ENCODE assay signal across 7 cellular contexts in the genomic region with DNA sequence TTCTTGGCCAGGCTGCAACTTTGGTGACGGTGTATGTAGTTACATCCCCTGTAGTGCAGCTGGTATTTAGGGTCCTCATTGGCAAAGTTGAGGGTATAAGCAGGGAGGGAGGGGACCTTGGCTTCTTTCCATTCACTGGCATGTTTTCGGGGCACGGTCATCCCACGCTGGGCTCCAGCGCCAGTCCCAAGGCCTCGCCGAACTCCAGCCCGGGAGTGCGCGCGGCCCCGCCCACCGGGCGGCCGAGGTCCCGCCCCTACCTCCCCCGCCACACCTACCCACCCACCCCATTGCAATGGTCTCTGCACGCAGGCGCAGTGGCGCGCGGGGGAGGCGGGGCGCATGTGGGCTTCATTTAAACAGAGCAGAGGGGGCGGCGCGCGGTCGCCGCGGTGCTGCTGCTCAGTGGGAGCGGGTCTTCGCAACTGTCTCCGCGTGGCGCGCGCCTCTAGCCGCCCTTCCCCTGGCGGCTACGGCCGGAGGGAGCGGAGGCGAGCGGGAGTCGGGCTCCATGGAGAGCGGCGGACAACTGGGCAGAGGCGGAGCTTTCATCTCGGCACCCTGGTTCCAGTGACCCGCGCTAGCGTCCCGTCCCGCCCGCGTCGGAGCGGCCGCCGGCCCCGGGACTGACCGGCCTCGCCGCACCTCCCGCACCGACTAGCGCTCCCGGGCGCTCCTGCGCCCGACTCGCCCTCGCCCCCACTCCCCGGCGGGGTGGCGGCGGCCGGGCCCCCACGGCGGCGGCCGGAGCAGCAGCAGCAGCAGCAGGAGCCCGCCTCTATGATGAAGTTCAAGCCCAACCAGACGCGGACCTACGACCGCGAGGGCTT. TPM values are rescaled to one million over a fixed set of nuclear protein-coding genes. Genes with fewer than 3 reads are reported as not detected.
A peak's percentile ranks its signal among the peaks of the same experiment; 100 is the strongest.
DNase-seq lines count a peak whose midpoint lies in the region; ATAC-seq and TF ChIP-seq lines count a peak whose summit lies in the region.
"Not testable (repeated sequence)": the region's sequence is repeated elsewhere in the genome, so short reads cannot be mapped to it uniquely, and the experiment has no call there.

A gene (plus strand): TSS at position 383 of the 830 bp plus-strand sequence. CDS start 398 bp downstream, at position 781.

- H3K4me1 ChIP-seq in hepatocyte (ENCODE audit: insufficient read depth) = peaks cover 21% of the 10 kb centered on the region

- peaks cover 72% of the 10 kb centered on the region for H3K79me2 ChIP-seq in hepatocyte

- DNase-seq in NCI-H2081 treated with DMSO at 0.1 percent for 48 hours (lab: John Stamatoyannopoulos, UW) = peak; percentile 44
- peak; percentile 100 for DNase-seq in T1000 (lab: John Stamatoyannopoulos, UW)
- peak; percentile 80 for DNase-seq in astrocyte of the cerebellum (ENCODE audit: low read depth)
- peak; percentile 98 for DNase-seq in hepatocyte (ENCODE audit: low spot score)
- DNase-seq in retinal pigment epithelial cell (ENCODE audit: low read depth) = peak; percentile 76

- in situ Hi-C loops in astrocyte of the cerebellum (cut with HindIII; ENCODE audit: low sequenced_read_pairs) = not testable (repeated sequence)

- not testable (repeated sequence) for H3K9me2 ChIP-seq in hepatocyte (replicated peaks; ENCODE audit: insufficient read depth)

- peak within 1 kb of the TSS; percentile 71 for H2AFZ ChIP-seq in hepatocyte

- not testable (repeated sequence) for TF ChIP-seq CTCF in astrocyte of the cerebellum (IDR thresholded peaks at IDR 0.05; ENCODE audit: low read depth, low read length, missing control alignments); hepatocyte (IDR thresholded peaks at IDR 0.05; ENCODE audit: poor library complexity); retinal pigment epithelial cell (conservative IDR thresholded peaks at IDR 0.05; ENCODE audit: low read depth, low read length)

- H3K27ac ChIP-seq in hepatocyte = peak within 1 kb of the TSS; percentile 94

- H3K36me3 ChIP-seq in hepatocyte (replicated peaks; ENCODE audit: insufficient read depth, low read depth) = not testable (repeated sequence)

- not testable (repeated sequence) for H3K27me3 ChIP-seq in hepatocyte

- WGBS in hepatocyte (ENCODE audit: low lambda C conversion rate, missing lambda C conversion rate) = under 1% methylated on average over 16 of the region's 89 CpGs

- ATAC-seq in GM18517 (IDR thresholded peaks at IDR 0.05; ENCODE audit: unreplicated experiment) = peak; percentile 58
- peak; percentile 80 for ATAC-seq in HG03039 (IDR thresholded peaks at IDR 0.05; ENCODE audit: unreplicated experiment)

- H3K4me3 ChIP-seq in astrocyte of the cerebellum (ENCODE audit: low read depth, low read length) (peak within 1 kb of the TSS; percentile 63), hepatocyte (peak within 1 kb of the TSS; percentile 69), retinal pigment epithelial cell (ENCODE audit: low read length) (peak within 1 kb of the TSS; percentile 70)

- not testable (repeated sequence) for H3K9me3 ChIP-seq in hepatocyte (ENCODE audit: low read depth)

- peaks cover 42% of the 10 kb centered on the region for H4K20me1 ChIP-seq in hepatocyte (ENCODE audit: insufficient read depth, poor library complexity, severe bottlenecking)

- H3K4me2 ChIP-seq in hepatocyte = peak within 1 kb of the TSS; percentile 81

RNA-seq across cellular contexts. Expression of the gene that starts here (rescaled TPM):
- total RNA-seq in hepatocyte = 243 and 265 TPM in 2 replicates
- polyA plus RNA-seq in hepatocyte = 123 and 151 TPM in 2 replicates

Comparison
In these comparisons a context has a peak if more than half of its experiments do, and no peak if none do; other contexts are left out.
1. Peak in every context shown above with its lines: DNase-seq, ATAC-seq, H3K4me3 ChIP-seq and H3K27ac ChIP-seq.
2. DNase-seq: peak in every context shown above with its lines; median percentile 100 in T1000; 98 in hepatocyte; 80 in astrocyte of the cerebellum; 76 in retinal pigment epithelial cell; 44 in NCI-H2081 treated with DMSO at 0.1 percent for 48 hours.